ENCODE assay signal across 9 cellular contexts in genomic region chr2:216082805-216083204, GRCh38. TPM values are rescaled to one million over a fixed set of nuclear protein-coding genes. Genes with fewer than 3 reads are reported as not detected.
DNase-seq lines count a peak whose midpoint lies in the region; ATAC-seq lines count a peak whose summit lies in the region.
"Had no signal": no experiment of that assay in that cellular context is flagged by ENCODE, and none has a peak within 500 bp of the region (broad histone marks: within the 10 kb centered on the region; RNA-seq: fewer than 3 reads in every experiment).

No MANE protein-coding gene starts in this region.

- ATAC-seq in GM19455 (IDR thresholded peaks at IDR 0.05; ENCODE audit: unreplicated experiment): no peak
- no peak for ATAC-seq in GM18498 (IDR thresholded peaks at IDR 0.05; ENCODE audit: unreplicated experiment)

- H3K9me3 Mint-ChIP-seq in T-helper 2 cell treated with Interferon-gamma antibody and Interleukin-4, amounts not matched to agents 5 μg/mL and 100 μg/mL, for 36 hours: no peaks in the 10 kb centered on the region

- no peaks in the 10 kb centered on the region for H3K27me3 Mint-ChIP-seq in T-helper 2 cell treated with Interferon-gamma antibody and Interleukin-4, amounts not matched to agents 5 μg/mL and 100 μg/mL, for 36 hours (ENCODE audit: low read depth)

- H3K27ac Mint-ChIP-seq in T-helper 2 cell treated with Interferon-gamma antibody and Interleukin-4, amounts not matched to agents 5 μg/mL and 100 μg/mL, for 36 hours: peak overlapping the region; percentile 87

- H3K4me3 Mint-ChIP-seq in T-helper 2 cell treated with Interferon-gamma antibody and Interleukin-4, amounts not matched to agents 5 μg/mL and 100 μg/mL, for 36 hours: peak overlapping the region; percentile 96

- intact Hi-C loops in posterior cingulate gyrus (cut with DNase I): loop anchor here (2.0 kb wide), 1 partner anchor 50 kb away; no protein-coding TSS in a partner anchor

- peaks cover 51% of the 10 kb centered on the region for H3K4me1 Mint-ChIP-seq in T-helper 2 cell treated with Interferon-gamma antibody and Interleukin-4, amounts not matched to agents 5 μg/mL and 100 μg/mL, for 36 hours (ENCODE audit: low read depth)

- no peak overlapping the region for H3K4me3 ChIP-seq in GM23248

- H3K36me3 Mint-ChIP-seq in T-helper 2 cell treated with Interferon-gamma antibody and Interleukin-4, amounts not matched to agents 5 μg/mL and 100 μg/mL, for 36 hours (ENCODE audit: low read depth): peaks cover 12% of the 10 kb centered on the region

- H3K9ac ChIP-seq in GM23248: no peak overlapping the region

- in situ Hi-C loops in GM23248 (cut with MboI): no loop called here

- H4K20me1 ChIP-seq in GM23248 (ENCODE audit: insufficient read depth): no peaks in the 10 kb centered on the region

- H3K9me3 ChIP-seq in GM23248 (ENCODE audit: low read depth): no peaks in the 10 kb centered on the region
- H3K9me3 ChIP-seq: sigmoid colon had no signal

- H3K27me3 ChIP-seq in GM23248 (replicated peaks; ENCODE audit: insufficient read depth): no peaks in the 10 kb centered on the region
- H3K27me3 ChIP-seq: sigmoid colon had no signal

- H3K4me2 ChIP-seq in GM23248 (ENCODE audit: unreplicated experiment): no peak overlapping the region

- H3F3A ChIP-seq in GM23248 (ENCODE audit: insufficient read depth): no peaks in the 10 kb centered on the region

- H3K27ac ChIP-seq in GM23248: no peak overlapping the region

- H2AFZ ChIP-seq in GM23248: no peak overlapping the region; the same call in 1 of the 2 replicates

- no peaks in the 10 kb centered on the region for H3K9me2 ChIP-seq in GM23248 (ENCODE audit: insufficient read depth)

- 0 out of 2 replicates have a peak, but pooled peaks cover 4% of the 10 kb centered on the region for H3K4me1 ChIP-seq in GM23248 (ENCODE audit: insufficient read depth)

- no peaks in the 10 kb centered on the region for H3K36me3 ChIP-seq in GM23248 (ENCODE audit: low read depth)
- H3K36me3 ChIP-seq: sigmoid colon had no signal

- H3K79me2 ChIP-seq in GM23248 (ENCODE audit: insufficient read depth): no peaks in the 10 kb centered on the region

- WGBS in GM23248 (ENCODE audit: low coverage in 1 of 2, low lambda C conversion rate in 2 of 2, missing lambda C conversion rate in 2 of 2), 2 experiments: 83 to 84% methylated on average over 3 of the region's 3 CpGs

- no peak for DNase-seq in T-helper 2 cell treated with Interferon-gamma antibody and Interleukin-4, amounts not matched to agents 5 μg/mL and 100 μg/mL, for 36 hours (ENCODE audit: low spot score)
- DNase-seq in T-helper 2 cell (no peak), NCI-H345 treated with DMSO at 0.1 percent for 48 hours (lab: John Stamatoyannopoulos, UW; ENCODE audit: unreplicated experiment) (peak; percentile 35), cerebellar cortex (ENCODE audit: low spot score) (peak; percentile 68), posterior cingulate gyrus (peak in 8 of 10 donors; percentile 37 to 91 (median 57)), GM23248 (no peak)
- DNase-seq: sigmoid colon had no signal

RNA-seq across cellular contexts. Expression of gene TMEM169, which starts 1.1 kb away (rescaled TPM):
- under 0.01 TPM in 1 of 2 replicates, not detected in the other for total RNA-seq in GM23248 (2014; rRNA removed; shearing (Covaris generic))
- 0.11 and 0.25 TPM in 2 replicates for polyA plus RNA-seq in GM23248 (2016; fragmentation: Nextera tagmentation; extraction: Ambion mirVana)

RNA-seq across cellular contexts. Expression of gene PECR, which starts 1.2 kb away (rescaled TPM):
- total RNA-seq in GM23248 (2014; rRNA removed; shearing (Covaris generic)): 2.0 and 8.2 TPM in 2 replicates
- polyA plus RNA-seq in GM23248 (2016; fragmentation: Nextera tagmentation; extraction: Ambion mirVana): 4.2 and 5.4 TPM in 2 replicates

RNA-seq across cellular contexts. Expression of gene XRCC5, which starts 26.3 kb away (rescaled TPM):
- 197 and 202 TPM in 2 replicates for total RNA-seq in GM23248 (2014; rRNA removed; shearing (Covaris generic))
- 249 and 254 TPM in 2 replicates for polyA plus RNA-seq in GM23248 (2016; fragmentation: Nextera tagmentation; extraction: Ambion mirVana)

Comparison
In these comparisons a context has a peak if more than half of its experiments do, and no peak if none do; other contexts are left out.
1. DNase-seq: peak in NCI-H345 treated with DMSO at 0.1 percent for 48 hours (single experiment), cerebellar cortex (single experiment) and posterior cingulate gyrus (8 of 10); none in T-helper 2 cell treated with Interferon-gamma antibody and Interleukin-4, amounts not matched to agents 5 μg/mL and 100 μg/mL, for 36 hours (single experiment), T-helper 2 cell (0 of 5) and GM23248 (single experiment).